In genomic region chr1:90925928-90926869, GRCh38 we compare ENCODE assay signal across 8 cellular contexts.
DNase-seq lines count a peak whose midpoint lies in the region; ATAC-seq and TF ChIP-seq lines count a peak whose summit lies in the region.

No MANE protein-coding gene starts in this region.

- H3K27ac ChIP-seq in CD8-positive, alpha-beta T cell (ENCODE audit: low read depth, low read length) = no peak overlapping the region
- H3K27ac ChIP-seq in HUES48 (ENCODE audit: low read depth, low read length) (peak overlapping the region; percentile 83), mesodermal cell (ENCODE audit: low read depth, low read length, severe bottlenecking) (peak overlapping the region; percentile 68)

- no peak overlapping the region for H3K4me3 ChIP-seq in CD8-positive, alpha-beta T cell (ENCODE audit: low read depth, low read length)
- H3K4me3 ChIP-seq in HUES48 (ENCODE audit: low read depth, low read length) (peak overlapping the region; percentile 34), mesodermal cell (ENCODE audit: extremely low read depth, insufficient read depth, low read length, poor library complexity, severe bottlenecking) (no peak overlapping the region), H7 (ENCODE audit: insufficient read depth, low read depth, low read length) (no peak overlapping the region)

- no peaks in the 10 kb centered on the region for H3K36me3 ChIP-seq in CD8-positive, alpha-beta T cell (ENCODE audit: insufficient read depth, low read length)
- peaks cover 5% of the 10 kb centered on the region; the same call in 1 of the 2 replicates for H3K36me3 ChIP-seq in HUES48 (ENCODE audit: control insufficient read depth, insufficient read depth, low read length)
- H3K36me3 ChIP-seq in mesodermal cell (ENCODE audit: control insufficient read depth, insufficient read depth, low read length) = peaks cover 15% of the 10 kb centered on the region
- no peaks in the 10 kb centered on the region; the same call in 1 of the 2 replicates for H3K36me3 ChIP-seq in H7 (replicated peaks; ENCODE audit: control insufficient read depth, insufficient read depth, low read length)

- no peak overlapping the region for H3K27ac Mint-ChIP-seq in CD8-positive, alpha-beta T cell

- in situ Hi-C loops in GM13976 (cut with MboI; ENCODE audit: low sequenced_read_pairs, unreplicated experiment) = no loop called here

- WGBS in mesodermal cell (ENCODE audit: insufficient coverage in 2 of 2), 2 experiments = 100% methylated on average over 1 of the region's 1 CpG; no CpG with 5 or more reads in 1 of the 2 experiments

- H3K4me1 ChIP-seq in CD8-positive, alpha-beta T cell (ENCODE audit: insufficient read depth, low read length) = peaks cover 53% of the 10 kb centered on the region
- H3K4me1 ChIP-seq in HUES48 (ENCODE audit: control insufficient read depth, insufficient read depth, low read length) (peaks cover 63% of the 10 kb centered on the region), mesodermal cell (ENCODE audit: control insufficient read depth, insufficient read depth, low read length, poor library complexity, severe bottlenecking) (peaks cover 23% of the 10 kb centered on the region)

- H3K4me1 Mint-ChIP-seq in CD8-positive, alpha-beta T cell (ENCODE audit: low read depth) = peaks cover 82% of the 10 kb centered on the region

- H3K36me3 Mint-ChIP-seq in CD8-positive, alpha-beta T cell = peaks cover 23% of the 10 kb centered on the region

- no peaks in the 10 kb centered on the region for H3K27me3 Mint-ChIP-seq in CD8-positive, alpha-beta T cell (ENCODE audit: low read depth)

- POLR2A ChIA-PET in CD8-positive, alpha-beta T cell (lab: Charles Lee) = no interaction called here

- peak; percentile 40 for ATAC-seq in CD8-positive, alpha-beta T cell
- ATAC-seq in GM19324 (IDR thresholded peaks at IDR 0.05; ENCODE audit: low FRiP score, unreplicated experiment) = no peak
- no peak for ATAC-seq in GM21367 (IDR thresholded peaks at IDR 0.05; ENCODE audit: unreplicated experiment)

- no peaks in the 10 kb centered on the region for H3K27me3 ChIP-seq in CD8-positive, alpha-beta T cell (ENCODE audit: insufficient read depth, low read length)
- H3K27me3 ChIP-seq in HUES48 (ENCODE audit: control insufficient read depth, insufficient read depth, low read length) (no peaks in the 10 kb centered on the region), H7 (ENCODE audit: control insufficient read depth, insufficient read depth, low read length) (no peaks in the 10 kb centered on the region)

- CTCF ChIA-PET in CD8-positive, alpha-beta T cell (lab: Charles Lee) = no interaction called here

- no peaks in the 10 kb centered on the region for H3K9me3 Mint-ChIP-seq in CD8-positive, alpha-beta T cell

- H3K9me3 ChIP-seq in CD8-positive, alpha-beta T cell (ENCODE audit: low read length) = no peaks in the 10 kb centered on the region
- H3K9me3 ChIP-seq in HUES48 (ENCODE audit: control insufficient read depth, insufficient read depth, low read length) = no peaks in the 10 kb centered on the region
- H3K9me3 ChIP-seq in mesodermal cell (ENCODE audit: control insufficient read depth, low read length) = no peaks in the 10 kb centered on the region

- no peak for DNase-seq in CD8-positive, alpha-beta T cell
- DNase-seq in astrocyte of the hippocampus (ENCODE audit: low read depth, low spot score) = peak; percentile 83
- DNase-seq in H7 = no peak
- DNase-seq in GM13976 (ENCODE audit: low spot score) = no peak

- no peak for TF ChIP-seq CTCF in CD8-positive, alpha-beta T cell (IDR thresholded peaks at IDR 0.05)
- no peak for TF ChIP-seq CTCF in GM13976 (IDR thresholded peaks at IDR 0.05; ENCODE audit: borderline replicate concordance, control extremely low read depth, extremely low read depth, insufficient read depth, missing control alignments)

- H3K4me3 Mint-ChIP-seq in CD8-positive, alpha-beta T cell = peak overlapping the region; percentile 10

- intact Hi-C loops in CD8-positive, alpha-beta T cell (cut with DNase I, micrococcal nuclease) = no loop called here

- no peak overlapping the region for H3K9ac ChIP-seq in HUES48 (ENCODE audit: low read depth, low read length)
